In genomic region chr1:92478393-92478792, GRCh38 we compare ENCODE assay signal across 18 cellular contexts. TPM values are rescaled to one million over a fixed set of nuclear protein-coding genes. Genes with fewer than 3 reads are reported as not detected.
DNase-seq lines count a peak whose midpoint lies in the region; ATAC-seq and TF ChIP-seq lines count a peak whose summit lies in the region.
"Had no signal": no experiment of that assay in that cellular context is flagged by ENCODE, and none has a peak within 500 bp of the region (broad histone marks: within the 10 kb centered on the region; RNA-seq: fewer than 3 reads in every experiment).

No MANE protein-coding gene starts in this region.

- H3K9ac ChIP-seq in PC-3 (ENCODE audit: low read length): no peak overlapping the region
- H3K9ac ChIP-seq: neural progenitor cell had no signal

- no peak overlapping the region for H3K27ac ChIP-seq in PC-3 (ENCODE audit: low read length)
- peak overlapping the region; percentile 2 for H3K27ac ChIP-seq in thymus (ENCODE audit: low read depth)
- H3K27ac ChIP-seq: neural progenitor cell, stomach had no signal

- peaks cover 2% of the 10 kb centered on the region; the same call in 1 of the 2 replicates for H3K4me1 ChIP-seq in PC-3 (ENCODE audit: insufficient read depth, low read length)
- H3K4me1 ChIP-seq in thymus (ENCODE audit: control insufficient read depth, insufficient read depth, low read length): peaks cover 53% of the 10 kb centered on the region

- no peaks in the 10 kb centered on the region for H4K20me1 ChIP-seq in PC-3 (ENCODE audit: low read length)

- H3K36me3 ChIP-seq in PC-3 (ENCODE audit: low read depth, low read length) (no peaks in the 10 kb centered on the region), thymus (ENCODE audit: control insufficient read depth, insufficient read depth) (peaks cover 29% of the 10 kb centered on the region)
- H3K36me3 ChIP-seq: neural progenitor cell, stomach had no signal

- H3K9me3 Mint-ChIP-seq in activated naive CD4-positive, alpha-beta T cell treated with anti-CD3 and anti-CD28 coated beads, Interleukin-2, amount 10 ng/mL, durations not matched to agents 7 days and 5 days: no peaks in the 10 kb centered on the region
- no peaks in the 10 kb centered on the region for H3K9me3 Mint-ChIP-seq in central memory CD8-positive, alpha-beta T cell
- H3K9me3 Mint-ChIP-seq in osteocyte (ENCODE audit: unreplicated experiment): no peaks in the 10 kb centered on the region
- H3K9me3 Mint-ChIP-seq: activated B cell treated with CpG ODN at 0.5 μM for 24 hours, neural progenitor cell had no signal

- H2AFZ ChIP-seq in PC-3 (ENCODE audit: low read length): no peak overlapping the region
- H2AFZ ChIP-seq: neural progenitor cell had no signal

- H3K27me3 Mint-ChIP-seq in activated naive CD4-positive, alpha-beta T cell treated with anti-CD3 and anti-CD28 coated beads, Interleukin-2, amount 10 ng/mL, durations not matched to agents 7 days and 5 days: no peaks in the 10 kb centered on the region
- no peaks in the 10 kb centered on the region for H3K27me3 Mint-ChIP-seq in central memory CD8-positive, alpha-beta T cell
- H3K27me3 Mint-ChIP-seq in osteocyte (ENCODE audit: unreplicated experiment): peaks cover 90% of the 10 kb centered on the region

- POLR2A ChIA-PET in PC-3 (lab: Charles Lee; ENCODE audit: unreplicated experiment): no interaction called here

- H3K4me2 ChIP-seq in PC-3 (ENCODE audit: low read length): no peak overlapping the region
- H3K4me2 ChIP-seq: neural progenitor cell had no signal

- H3K79me2 ChIP-seq in PC-3 (ENCODE audit: low read length): no peaks in the 10 kb centered on the region

- 94% methylated on average over 3 of the region's 3 CpGs for WGBS in thymus

- peaks cover 4% of the 10 kb centered on the region for H3K27me3 ChIP-seq in PC-3 (ENCODE audit: low read length)
- no peaks in the 10 kb centered on the region for H3K27me3 ChIP-seq in thymus (ENCODE audit: control insufficient read depth, insufficient read depth)

- no peak overlapping the region for H3K4me3 Mint-ChIP-seq in activated naive CD4-positive, alpha-beta T cell treated with anti-CD3 and anti-CD28 coated beads, Interleukin-2, amount 10 ng/mL, durations not matched to agents 7 days and 5 days
- peak overlapping the region; percentile 28 for H3K4me3 Mint-ChIP-seq in central memory CD8-positive, alpha-beta T cell
- no peak overlapping the region for H3K4me3 Mint-ChIP-seq in osteocyte (ENCODE audit: unreplicated experiment)
- H3K4me3 Mint-ChIP-seq: activated B cell treated with CpG ODN at 0.5 μM for 24 hours, neural progenitor cell had no signal

- CTCF ChIA-PET in activated naive CD4-positive, alpha-beta T cell treated with anti-CD3 and anti-CD28 coated beads, Interleukin-2, amount 10 ng/mL, durations not matched to agents 7 days and 5 days (lab: Charles Lee): interaction anchor here (0.6 to 1.3 kb wide), 4 partner anchors 16 to 170 kb away, joined by 3 to 4 read pairs (median 3); no protein-coding TSS in a partner anchor
- CTCF ChIA-PET in PC-3 (lab: Charles Lee): no interaction called here

- H3K27ac Mint-ChIP-seq in activated naive CD4-positive, alpha-beta T cell treated with anti-CD3 and anti-CD28 coated beads, Interleukin-2, amount 10 ng/mL, durations not matched to agents 7 days and 5 days: peak overlapping the region; percentile 81
- H3K27ac Mint-ChIP-seq in central memory CD8-positive, alpha-beta T cell (ENCODE audit: low read depth): peak overlapping the region; percentile 87
- no peak overlapping the region for H3K27ac Mint-ChIP-seq in osteocyte (ENCODE audit: unreplicated experiment)
- H3K27ac Mint-ChIP-seq: activated B cell treated with CpG ODN at 0.5 μM for 24 hours, neural progenitor cell had no signal

- BruUV-seq in PC-3 (replicated peaks; lab: Mats Ljungman, UMichigan): no TSS peak

- H3K9me3 ChIP-seq in PC-3 (ENCODE audit: low read length) (no peaks in the 10 kb centered on the region), thymus (ENCODE audit: control insufficient read depth) (peaks cover 1% of the 10 kb centered on the region)
- H3K9me3 ChIP-seq: stomach had no signal

- no peaks in the 10 kb centered on the region for H3F3A ChIP-seq in PC-3 (ENCODE audit: low read length, unreplicated experiment)

- no peak overlapping the region for H3K4me3 ChIP-seq in PC-3 (ENCODE audit: low read length)
- peak overlapping the region; percentile 10 for H3K4me3 ChIP-seq in thymus (ENCODE audit: low read length)
- H3K4me3 ChIP-seq: lung, neural progenitor cell, stomach had no signal

- ATAC-seq in PC-3: no peak
- no peak for ATAC-seq in central memory CD8-positive, alpha-beta T cell (replicated peaks; ENCODE audit: extremely low read depth, poor library complexity, severe bottlenecking)
- no peak for ATAC-seq in GM19023 (IDR thresholded peaks at IDR 0.05; ENCODE audit: unreplicated experiment)
- ATAC-seq: sciatic nerve had no signal

- no peak for DNase-seq in activated naive CD4-positive, alpha-beta T cell treated with anti-CD3 and anti-CD28 coated beads, Interleukin-2, amount 10 ng/mL, durations not matched to agents 7 days and 5 days
- no peak for DNase-seq in activated naive CD4-positive, alpha-beta T cell (lab: John Stamatoyannopoulos, UW)
- peak; percentile 26 for DNase-seq in PC-3
- no peak for DNase-seq in central memory CD8-positive, alpha-beta T cell (ENCODE audit: low spot score in 2 of 2)
- DNase-seq in Ammon's horn (ENCODE audit: low spot score): no peak
- no peak for DNase-seq in osteocyte (ENCODE audit: extremely low spot score, unreplicated experiment)
- DNase-seq: activated B cell treated with CpG ODN at 0.5 μM for 24 hours; activated effector memory CD4-positive, alpha-beta T cell treated with Interleukin-2 at 50 U/mL for 16 hours; DMS 273 treated with DMSO at 0.1 percent for 48 hours; effector CD4-positive, alpha-beta T cell; NCI-H1417 treated with DMSO at 0.1 percent for 48 hours; NCI-H526; stomach had no signal

- intact Hi-C loops in PC-3 (cut with micrococcal nuclease): no loop called here

- peaks cover 78% of the 10 kb centered on the region for H3K36me3 Mint-ChIP-seq in activated naive CD4-positive, alpha-beta T cell treated with anti-CD3 and anti-CD28 coated beads, Interleukin-2, amount 10 ng/mL, durations not matched to agents 7 days and 5 days
- peaks cover 38% of the 10 kb centered on the region for H3K36me3 Mint-ChIP-seq in central memory CD8-positive, alpha-beta T cell (ENCODE audit: insufficient read depth)
- H3K36me3 Mint-ChIP-seq in osteocyte (ENCODE audit: unreplicated experiment): no peaks in the 10 kb centered on the region

- TF ChIP-seq CTCF in PC-3 (conservative IDR thresholded peaks at IDR 0.05; ENCODE audit: low read depth, low read length) (no peak), osteocyte (IDR thresholded peaks at IDR 0.05) (no peak)

- no peaks in the 10 kb centered on the region for H3K9me2 ChIP-seq in PC-3 (replicated peaks; ENCODE audit: low read length)

- H3K4me1 Mint-ChIP-seq in activated naive CD4-positive, alpha-beta T cell treated with anti-CD3 and anti-CD28 coated beads, Interleukin-2, amount 10 ng/mL, durations not matched to agents 7 days and 5 days: peaks cover 85% of the 10 kb centered on the region
- H3K4me1 Mint-ChIP-seq in central memory CD8-positive, alpha-beta T cell: peaks cover 74% of the 10 kb centered on the region
- H3K4me1 Mint-ChIP-seq in osteocyte (ENCODE audit: unreplicated experiment): peaks cover 31% of the 10 kb centered on the region

RNA-seq across cellular contexts. Expression of gene GFI1, which starts 8.3 kb away (rescaled TPM):
- 0.29 and 0.84 TPM in 2 replicates for total RNA-seq in PC-3 (2014; rRNA removed)
- 12.6 TPM for polyA plus RNA-seq in thymus
- total RNA-seq in osteocyte: 0.11 and 0.18 TPM in 2 replicates
